Comparison of ENCODE assay signal across 27 cellular contexts in genomic region chr10:113435881-113436280, GRCh38.
"Had no signal": no experiment of that assay in that cellular context is flagged by ENCODE, and none has a peak within 500 bp of the region (broad histone marks: within the 10 kb centered on the region; RNA-seq: fewer than 3 reads in every experiment).

No MANE protein-coding gene starts in this region.

- H3K27ac Mint-ChIP-seq: immature natural killer cell; mesothelial cell of epicardium; naive B cell; natural killer cell treated with Interleukin-12 subunit alpha and Interleukin-12 subunit beta and Interleukin-15 and Interleukin-18, amount 100 ng/mL, for 72 hours had no signal

- H3K9me3 Mint-ChIP-seq: immature natural killer cell had no signal

- H3K4me1 ChIP-seq: thyroid gland, vagina had no signal

- H3K9me3 ChIP-seq: mucosa of descending colon, neutrophil, pancreas, right lobe of liver, thyroid gland, vagina had no signal

- DNase-seq: dorsolateral prefrontal cortex; effector CD4-positive, alpha-beta T cell; foreskin melanocyte; hypothalamus; immature natural killer cell; islet precursor cell; kidney glomerular epithelial cell; mesenchymal stem cell; mucosa of descending colon; naive B cell; pancreas; right lobe of liver; small intestine; stimulated activated CD4-positive, alpha-beta T cell treated with anti-CD3 and anti-CD28 coated beads, Interleukin-15, amount 100 ng/mL, for 24 hours; stimulated activated CD4-positive, alpha-beta T cell treated with anti-CD3 and anti-CD28 coated beads, Interleukin-2, amount 100 ng/mL, for 48 hours; stimulated activated CD8-positive, alpha-beta memory T cell treated with anti-CD3 and anti-CD28 coated beads, Interleukin-4, amount 100 ng/mL, for 48 hours; stimulated activated naive CD4-positive, alpha-beta T cell; stimulated activated naive CD8-positive, alpha-beta T cell treated with anti-CD3 and anti-CD28 coated beads, Interleukin-15, amount 100 ng/mL, for 72 hours; thyroid gland; trophoblast cell had no signal

- H3K4me3 Mint-ChIP-seq: immature natural killer cell; mesothelial cell of epicardium; naive B cell; natural killer cell treated with Interleukin-12 subunit alpha and Interleukin-12 subunit beta and Interleukin-15 and Interleukin-18, amount 100 ng/mL, for 72 hours; neural crest cell; stimulated activated naive CD8-positive, alpha-beta T cell treated with anti-CD3 and anti-CD28 coated beads, Interleukin-15, amount 100 ng/mL, for 72 hours had no signal

- H3K4me1 Mint-ChIP-seq: immature natural killer cell; mesothelial cell of epicardium; naive B cell; neural crest cell; stimulated activated naive CD8-positive, alpha-beta T cell treated with anti-CD3 and anti-CD28 coated beads, Interleukin-15, amount 100 ng/mL, for 72 hours had no signal

- H3K27ac ChIP-seq: dorsolateral prefrontal cortex, epithelial cell of prostate, neutrophil, pancreas, thyroid gland, vagina had no signal

- H3K4me3 ChIP-seq: dorsolateral prefrontal cortex, lung, mucosa of descending colon, pancreas, right lobe of liver, thyroid gland, vagina had no signal

- H3K36me3 Mint-ChIP-seq: immature natural killer cell; mesothelial cell of epicardium; naive B cell; natural killer cell treated with Interleukin-12 subunit alpha and Interleukin-12 subunit beta and Interleukin-15 and Interleukin-18, amount 100 ng/mL, for 72 hours had no signal

- H3K36me3 ChIP-seq: neutrophil, pancreas, right lobe of liver, thyroid gland, vagina had no signal

- H3K27me3 ChIP-seq: neutrophil, pancreas, right lobe of liver, thyroid gland, vagina had no signal
